In genomic region chr10:3169271-3169670, GRCh38 we compare ENCODE assay signal across 26 cellular contexts. TPM values are rescaled to one million over a fixed set of nuclear protein-coding genes. Genes with fewer than 3 reads are reported as not detected.
DNase-seq lines count a peak whose midpoint lies in the region; ATAC-seq, FAIRE-seq and TF ChIP-seq lines count a peak whose summit lies in the region.
"Had no signal": no experiment of that assay in that cellular context is flagged by ENCODE, and none has a peak within 500 bp of the region (broad histone marks: within the 10 kb centered on the region; RNA-seq: fewer than 3 reads in every experiment).

No MANE protein-coding gene starts in this region.

- no peak for TF ChIP-seq EP300 in H1 (IDR thresholded peaks at IDR 0.05; ENCODE audit: borderline replicate concordance in 1 of 2, low read depth in 2 of 2, low read length in 2 of 2)

- H2AK5ac ChIP-seq in H1 (ENCODE audit: low read depth, low read length) = no peak overlapping the region

- H2BK120ac ChIP-seq in H1 (replicated peaks; ENCODE audit: low read depth, low read length) = no peak overlapping the region

- H2AFZ ChIP-seq in H1 (ENCODE audit: low read length) = no peak overlapping the region

- H3K23ac ChIP-seq in H1 (ENCODE audit: insufficient read length) = no peak overlapping the region

- DNase-seq in activated CD4-positive, alpha-beta T cell treated with anti-CD3 and anti-CD28 coated beads, Interleukin-2, amount 10 ng/mL, durations not matched to agents 24 days and 14 days = no peak
- no peak for DNase-seq in activated CD4-positive, alpha-beta T cell treated with anti-CD3 and anti-CD28 coated beads, Interleukin-2, amount 50 U/mL, for 4 hours
- DNase-seq in GM12864 (ENCODE audit: low read depth) (peak; percentile 27), H1 (ENCODE audit: low read depth in 1 of 2, low spot score in 2 of 2) (no peak), pons (ENCODE audit: low spot score) (peak; percentile 67), brain microvascular endothelial cell (no peak), T-cell (no peak), HPDE6-E6E7 (ENCODE audit: extremely low spot score) (no peak)
- DNase-seq: activated CD4-positive, alpha-beta T cell treated with anti-CD3 and anti-CD28 coated beads, Interleukin-2, amount 50 U/mL, for 48 hours; activated effector memory CD4-positive, alpha-beta T cell treated with anti-CD3 and anti-CD28 coated beads, Interleukin-2, amount 50 U/mL, for 16 hours; activated T-cell treated with anti-CD3 and anti-CD28 coated beads for 4 hours; BE2C; DND-41; H7; KG1; NCI-H1436 treated with DMSO at 0.1 percent for 48 hours; NCI-H82; OCI-M1; T-helper 9 cell had no signal

- H3K36me3 Mint-ChIP-seq in activated CD4-positive, alpha-beta T cell treated with anti-CD3 and anti-CD28 coated beads, Interleukin-2, amount 10 ng/mL, durations not matched to agents 24 days and 14 days (ENCODE audit: low read depth) = peaks cover 46% of the 10 kb centered on the region
- H3K36me3 Mint-ChIP-seq in T-cell = peaks cover 48% of the 10 kb centered on the region

- H3K79me2 ChIP-seq in H1 (ENCODE audit: control insufficient read depth in 1 of 2, insufficient read depth in 2 of 2, low read length in 2 of 2) = no peaks in the 10 kb centered on the region; a peak in 1 of 4 replicates

- no peak overlapping the region for H2BK5ac ChIP-seq in H1 (ENCODE audit: low read depth, low read length)

- no peak overlapping the region for H3K9ac ChIP-seq in H1 (replicated peaks in 1 of 4; ENCODE audit: extremely low read depth in 1 of 4, low read depth in 3 of 4, low read length in 3 of 4)

- H4K5ac ChIP-seq in H1 (ENCODE audit: insufficient read length, low read depth, low read length) = no peak overlapping the region

- WGBS in H1 (ENCODE audit: extremely low coverage in 1 of 2, insufficient coverage in 1 of 2, insufficient read length in 1 of 2, insufficient replicate concordance in 2 of 2, low coverage in 1 of 2, low lambda C conversion rate in 2 of 2, missing lambda C conversion rate in 1 of 2), 2 experiments = 93% methylated on average over 10 of the region's 10 CpGs; no CpG with 5 or more reads in 1 of the 2 experiments

- peak overlapping the region; percentile 68 for H3K27ac Mint-ChIP-seq in activated CD4-positive, alpha-beta T cell treated with anti-CD3 and anti-CD28 coated beads, Interleukin-2, amount 10 ng/mL, durations not matched to agents 24 days and 14 days
- no peak overlapping the region for H3K27ac Mint-ChIP-seq in T-cell

- TF ChIP-seq POLR2A in H1 (IDR thresholded peaks at IDR 0.05; ENCODE audit: control extremely low read depth in 1 of 2, low read depth in 2 of 2, low read length in 2 of 2) = no peak

- no peak overlapping the region for H2BK12ac ChIP-seq in H1 (ENCODE audit: low read depth, low read length)

- H2BK15ac ChIP-seq in H1 (ENCODE audit: low read length) = no peak overlapping the region

- no peaks in the 10 kb centered on the region for H3K9me3 ChIP-seq in H1 (ENCODE audit: insufficient read depth in 2 of 2, low read depth in 1 of 2, low read length in 1 of 2)
- H3K9me3 ChIP-seq: BE2C, suprapubic skin had no signal

- TF ChIP-seq CTCF in GM12864 (IDR thresholded peaks at IDR 0.05; ENCODE audit: low read depth, low read length, missing control alignments) = no peak
- no peak for TF ChIP-seq CTCF in H1 (IDR thresholded peaks at IDR 0.05; ENCODE audit: control extremely low read depth in 1 of 3, insufficient read depth in 1 of 3, low read depth in 1 of 3, low read length in 3 of 3)
- no peak for TF ChIP-seq CTCF in brain microvascular endothelial cell (IDR thresholded peaks at IDR 0.05; ENCODE audit: low read depth, low read length, missing control alignments)

- in situ Hi-C loops in brain microvascular endothelial cell (cut with HindIII; ENCODE audit: low pct_ligation_motif_present, low sequenced_read_pairs) = no loop called here

- no peak overlapping the region for H3K18ac ChIP-seq in H1 (ENCODE audit: extremely low read depth, low read length)

- intact Hi-C loops in activated CD4-positive, alpha-beta T cell treated with anti-CD3 and anti-CD28 coated beads, Interleukin-2, amount 10 ng/mL, durations not matched to agents 24 days and 14 days (cut with micrococcal nuclease) = no loop called here

- H3K4ac ChIP-seq in H1 (replicated peaks; ENCODE audit: insufficient read length, low read depth, low read length) = peak overlapping the region; percentile 66

- no peak overlapping the region for H3K4me2 ChIP-seq in H1 (ENCODE audit: insufficient read depth in 1 of 2, low read depth in 2 of 2, low read length in 2 of 2)

- FAIRE-seq in H1 (lab: Jason Lieb, UNC) = no peak
- FAIRE-seq: bronchial epithelial cell, GM12891, HTR-8/SVneo, keratinocyte, urothelium cell line had no signal

- H3K56ac ChIP-seq in H1 (replicated peaks; ENCODE audit: insufficient read length, low read depth, low read length) = no peak overlapping the region

- H3K36me3 ChIP-seq in H1 (ENCODE audit: control insufficient read depth in 2 of 4, insufficient read depth in 4 of 4, low read length in 3 of 4) (peaks cover 0 to 18% (median 6%) of the 10 kb centered on the region in 4 experiments; a peak in 2 of 8 replicates), brain microvascular endothelial cell (replicated peaks) (peaks cover 52% of the 10 kb centered on the region)
- H3K36me3 ChIP-seq: BE2C had no signal

- H3K23me2 ChIP-seq in H1 (ENCODE audit: low read depth, low read length) = peaks cover 2% of the 10 kb centered on the region; the same call in 1 of the 2 replicates

- no peaks in the 10 kb centered on the region for H3K9me3 Mint-ChIP-seq in activated CD4-positive, alpha-beta T cell treated with anti-CD3 and anti-CD28 coated beads, Interleukin-2, amount 10 ng/mL, durations not matched to agents 24 days and 14 days
- H3K9me3 Mint-ChIP-seq in T-cell = no peaks in the 10 kb centered on the region

- peaks cover 14% of the 10 kb centered on the region for H3K4me1 Mint-ChIP-seq in activated CD4-positive, alpha-beta T cell treated with anti-CD3 and anti-CD28 coated beads, Interleukin-2, amount 10 ng/mL, durations not matched to agents 24 days and 14 days
- H3K4me1 Mint-ChIP-seq in T-cell = peaks cover 19 to 26% (median 26%) of the 10 kb centered on the region in 3 donors

- ATAC-seq in T-cell (replicated peaks in 1 of 4) = no peak

- H3K27me3 Mint-ChIP-seq in activated CD4-positive, alpha-beta T cell treated with anti-CD3 and anti-CD28 coated beads, Interleukin-2, amount 10 ng/mL, durations not matched to agents 24 days and 14 days = peaks cover 4% of the 10 kb centered on the region
- H3K27me3 Mint-ChIP-seq in T-cell = no peaks in the 10 kb centered on the region

- CTCF ChIA-PET in H1 (lab: Charles Lee; ENCODE audit: partially characterized antibody) (interaction anchor here (0.7 to 1.9 kb wide), 3 partner anchors 14 to 36 kb away, joined by 3 to 5 read pairs (median 4); no protein-coding TSS in a partner anchor), T-cell (lab: Charles Lee) (no interaction called here)

- H3K27ac ChIP-seq in H1 (ENCODE audit: low read depth, low read length) (no peak overlapping the region), brain microvascular endothelial cell (no peak overlapping the region)
- H3K27ac ChIP-seq: suprapubic skin had no signal

- no peak overlapping the region for H4K91ac ChIP-seq in H1 (replicated peaks; ENCODE audit: insufficient read length, low read length)

- H3K4me3 ChIP-seq in GM12864 (ENCODE audit: low read depth, low read length) (no peak overlapping the region), H1 (ENCODE audit: extremely low read depth in 1 of 4, insufficient read depth in 2 of 4, low read depth in 3 of 4, low read length in 4 of 4) (no peak overlapping the region), brain microvascular endothelial cell (ENCODE audit: low read depth, low read length) (no peak overlapping the region)
- H3K4me3 ChIP-seq: lung, suprapubic skin had no signal

- no peak for TF ChIP-seq RAD21 in H1 (IDR thresholded peaks at IDR 0.05 in 1 of 2, conservative IDR thresholded peaks at IDR 0.05 in 1 of 2; ENCODE audit: low read depth in 2 of 2, low read length in 2 of 2)

- H3K27me3 ChIP-seq in H1 (replicated peaks in 1 of 4; ENCODE audit: control insufficient read depth in 3 of 4, extremely low read depth in 1 of 4, insufficient read depth in 3 of 4, low read length in 3 of 4) (no peaks in the 10 kb centered on the region), brain microvascular endothelial cell (replicated peaks) (no peaks in the 10 kb centered on the region)
- H3K27me3 ChIP-seq: BE2C, suprapubic skin had no signal

- H3K4me3 Mint-ChIP-seq in activated CD4-positive, alpha-beta T cell treated with anti-CD3 and anti-CD28 coated beads, Interleukin-2, amount 10 ng/mL, durations not matched to agents 24 days and 14 days = no peak overlapping the region
- H3K4me3 Mint-ChIP-seq in T-cell = no peak overlapping the region

- H3K4me1 ChIP-seq in H1 (replicated peaks in 1 of 4; ENCODE audit: control insufficient read depth in 3 of 4, insufficient read depth in 4 of 4, low read length in 3 of 4) = peaks cover 0 to 7% (median 4%) of the 10 kb centered on the region in 4 experiments; a peak in 5 of 7 replicates
- H3K4me1 ChIP-seq: BE2C had no signal

- POLR2A ChIA-PET in H1 (lab: Charles Lee; ENCODE audit: partially characterized antibody) (interaction anchor here (1.0 to 1.4 kb wide), 2 partner anchors 16 to 23 kb away, joined by 3 to 4 read pairs; no protein-coding TSS in a partner anchor), T-cell (lab: Charles Lee) (no interaction called here)

- H3K79me1 ChIP-seq in H1 (ENCODE audit: low read depth, low read length) = no peaks in the 10 kb centered on the region

- peaks cover 0 to 5% of the 10 kb centered on the region in 2 experiments for H4K20me1 ChIP-seq in H1 (replicated peaks in 1 of 2; ENCODE audit: control insufficient read depth in 1 of 2, insufficient read depth in 2 of 2, low read length in 2 of 2)

- H3K14ac ChIP-seq in H1 (ENCODE audit: insufficient read length) = no peak overlapping the region

- H4K8ac ChIP-seq in H1 (ENCODE audit: extremely low read depth, insufficient read depth, low read length) = no peak overlapping the region; the same call in 1 of the 2 replicates

- H2BK20ac ChIP-seq in H1 (ENCODE audit: low read length) = no peak overlapping the region

TF ChIP-seq in H1, 55 proteins besides CTCF, POLR2A, EP300 and RAD21 (continues in another document):
- no peak for TF ChIP-seq RXRA (IDR thresholded peaks at IDR 0.05; ENCODE audit: insufficient read depth, low read depth, low read length)
- TF ChIP-seq POU5F1 (IDR thresholded peaks at IDR 0.05; ENCODE audit: low read depth, low read length) = no peak

RNA-seq across cellular contexts. Expression of gene PITRM1, which starts 3.3 kb away (rescaled TPM):
- total RNA-seq in activated CD4-positive, alpha-beta T cell treated with anti-CD3 and anti-CD28 coated beads, Interleukin-2, amount 10 ng/mL, durations not matched to agents 24 days and 14 days = 79.6 and 83.4 TPM in 2 replicates
- total RNA-seq in H1 (2021; fragmentation: NEBNext Ultra II Directional; extraction: Animal tissue kit (Norgen Biotek cat#: 25700)) = 28.3 and 31.5 TPM in 2 replicates
- polyA plus RNA-seq in H1 (2011; rRNA removed) = 18.6 and 21.2 TPM in 2 replicates
- polyA plus RNA-seq in H1 (2011; cell fraction: cytosol; rRNA removed) = 17.8 TPM
- polyA plus RNA-seq in H1 (2011; cell fraction: nucleus; rRNA removed) = 64.4 TPM
- 26.8 to 32.2 TPM (median 27.6 TPM) in 4 replicates for polyA plus RNA-seq in H1 (2012, experiment 1 of 2)
- 11.7 TPM for polyA plus RNA-seq in H1 (2012, experiment 2 of 2)
- polyA plus RNA-seq in H1 (2013, experiment 1 of 2) = 30.9 TPM
- polyA plus RNA-seq in H1 (2013, experiment 2 of 2) = 26.0 TPM
- 23.7 and 24.5 TPM in 2 replicates for polyA minus RNA-seq in H1 (2011; rRNA and poly(A)+ RNA removed)
- 17.3 TPM for polyA minus RNA-seq in H1 (2011; cell fraction: cytosol; rRNA and poly(A)+ RNA removed)
- 28.3 TPM for polyA minus RNA-seq in H1 (2011; cell fraction: nucleus; rRNA and poly(A)+ RNA removed)
- total RNA-seq in T-cell = 10 to 100 TPM; 73.9 to 89.5 (median 81.0) TPM

Comparison
In these comparisons a context has a peak if more than half of its experiments do, and no peak if none do; other contexts are left out.
1. DNase-seq: peak in GM12864 (single experiment) and pons (single experiment); none in activated CD4-positive, alpha-beta T cell treated with anti-CD3 and anti-CD28 coated beads, Interleukin-2, amount 10 ng/mL, durations not matched to agents 24 days and 14 days (single experiment), activated CD4-positive, alpha-beta T cell treated with anti-CD3 and anti-CD28 coated beads, Interleukin-2, amount 50 U/mL, for 4 hours (0 of 2), H1 (0 of 2), brain microvascular endothelial cell (single experiment), T-cell (0 of 34) and HPDE6-E6E7 (single experiment).